9 cellular contexts compared by ENCODE assay signal in genomic region chr9:68779558-68780376, GRCh38.
DNase-seq lines count a peak whose midpoint lies in the region; ATAC-seq, FAIRE-seq and TF ChIP-seq lines count a peak whose summit lies in the region.
"Had no signal": no experiment of that assay in that cellular context is flagged by ENCODE, and none has a peak within 500 bp of the region (broad histone marks: within the 10 kb centered on the region; RNA-seq: fewer than 3 reads in every experiment).

No MANE protein-coding gene starts in this region.

- ATAC-seq in HG03175 (IDR thresholded peaks at IDR 0.05; ENCODE audit: unreplicated experiment): peak; percentile 89

- TF ChIP-seq POLR2A in GM18951 (IDR thresholded peaks at IDR 0.05; ENCODE audit: extremely low read depth, insufficient read depth, insufficient read length): peak; percentile 87

- no peak; the same call in 1 of the 2 replicates for TF ChIP-seq CTCF in AG10803 (conservative IDR thresholded peaks at IDR 0.05; ENCODE audit: low read length)
- peak; percentile 36 for TF ChIP-seq CTCF in kidney (IDR thresholded peaks at IDR 0.05; ENCODE audit: borderline replicate concordance, extremely low read depth, insufficient read depth)

- peak overlapping the region; percentile 91 to 94 for H3K27ac ChIP-seq in kidney (ENCODE audit: low read depth in 2 of 2, low read length in 2 of 2)

- intact Hi-C loops in kidney (cut with DNase I): no loop called here

- peak; percentile 94 for DNase-seq in AG10803 (ENCODE audit: low read depth)
- peak; percentile 86 for DNase-seq in NCI-H2227 treated with DMSO at 0.1 percent for 48 hours (lab: John Stamatoyannopoulos, UW)
- peak; percentile 86 to 92 (median 90) for DNase-seq in activated CD4-positive, CD25-positive, alpha-beta regulatory T cell (lab: John Stamatoyannopoulos, UW)
- peak; percentile 87 for DNase-seq in cerebellar cortex (ENCODE audit: low spot score)
- DNase-seq in kidney: peak; percentile 98
- peak; percentile 91 to 92 for DNase-seq in stimulated activated CD4-positive, alpha-beta T cell treated with anti-CD3 and anti-CD28 coated beads, Interleukin-15, amount 100 ng/mL, for 1 hour (ENCODE audit: low read depth in 1 of 2, low spot score in 1 of 2)

- no peaks in the 10 kb centered on the region for H3K9me3 ChIP-seq in kidney (ENCODE audit: control insufficient read depth in 1 of 2, low read length in 2 of 2)

- FAIRE-seq in kidney (lab: Jason Lieb, UNC): no peak
- FAIRE-seq: TTC549 had no signal

- peaks cover 0 to 25% of the 10 kb centered on the region in 2 donors for H3K4me1 ChIP-seq in kidney (ENCODE audit: control insufficient read depth in 1 of 2, insufficient read depth in 1 of 2, low read depth in 1 of 2, low read length in 2 of 2)

- H3K4me3 ChIP-seq in AG10803 (ENCODE audit: low read length): peak overlapping the region; percentile 86
- peak overlapping the region; percentile 95 to 96 for H3K4me3 ChIP-seq in kidney (ENCODE audit: low read length in 2 of 2)

- peak overlapping the region; percentile 84 to 98 for H3K9ac ChIP-seq in kidney (ENCODE audit: low read length in 2 of 2)

- no peaks in the 10 kb centered on the region for H3K36me3 ChIP-seq in kidney (ENCODE audit: control insufficient read depth in 1 of 2, insufficient read depth in 2 of 2, low read length in 2 of 2)

- in situ Hi-C loops in GM18951 (cut with MboI; ENCODE audit: low sequenced_read_pairs, unreplicated experiment): no loop called here

Comparison
In these comparisons a context has a peak if more than half of its experiments do, and no peak if none do; other contexts are left out.
1. Peak in every context shown above with its lines: DNase-seq, ATAC-seq, H3K4me3 ChIP-seq and H3K27ac ChIP-seq.